8 cellular contexts compared by ENCODE assay signal in genomic region chr1:6600410-6601048, GRCh38. TPM values are rescaled to one million over a fixed set of nuclear protein-coding genes. Genes with fewer than 3 reads are reported as not detected.
A peak's percentile ranks its signal among the peaks of the same experiment; 100 is the strongest.
DNase-seq lines count a peak whose midpoint lies in the region; ATAC-seq and TF ChIP-seq lines count a peak whose summit lies in the region.

No MANE protein-coding gene starts in this region.

- H3K9ac ChIP-seq in skeletal muscle tissue (ENCODE audit: low read depth in 1 of 3, low read length in 3 of 3), result peak overlapping the region; percentile 94 to 100 (median 99)

- no peak for TF ChIP-seq CTCF in right atrium auricular region (IDR thresholded peaks at IDR 0.05)

- H3K4me1 Mint-ChIP-seq in activated CD8-positive, alpha-beta memory T cell treated with anti-CD3 and anti-CD28 coated beads, Interleukin-2, amount 10 ng/mL, durations not matched to agents 7 days and 5 days, result peaks cover 41% of the 10 kb centered on the region
- H3K4me1 Mint-ChIP-seq in activated CD4-positive, alpha-beta memory T cell treated with anti-CD3 and anti-CD28 coated beads for 36 hours (ENCODE audit: low read depth), result peaks cover 40% of the 10 kb centered on the region

- peak overlapping the region; percentile 99 to 100 for H3K27ac ChIP-seq in right atrium auricular region
- peak overlapping the region; percentile 98 for H3K27ac ChIP-seq in skeletal muscle tissue (ENCODE audit: low read depth, low read length)

- intact Hi-C loops in activated CD4-positive, alpha-beta memory T cell treated with anti-CD3 and anti-CD28 coated beads for 36 hours (cut with micrococcal nuclease), result loop anchor here (1.0 to 5.0 kb wide), 8 partner anchors 21 to 608 kb away; partner anchors contain the start of genes CAMTA1, DNAJC11, NOL9 and NPHP4

- H3K4me1 ChIP-seq in right atrium auricular region (peaks cover 0 to 72% of the 10 kb centered on the region in 2 donors), skeletal muscle tissue (ENCODE audit: control insufficient read depth in 3 of 3, insufficient read depth in 3 of 3, low read length in 3 of 3) (peaks cover 67 to 83% (median 69%) of the 10 kb centered on the region in 3 donors)

- H3K27ac Mint-ChIP-seq in activated CD8-positive, alpha-beta memory T cell treated with anti-CD3 and anti-CD28 coated beads, Interleukin-2, amount 10 ng/mL, durations not matched to agents 7 days and 5 days, result peak overlapping the region; percentile 94
- peak overlapping the region; percentile 95 for H3K27ac Mint-ChIP-seq in activated CD4-positive, alpha-beta memory T cell treated with anti-CD3 and anti-CD28 coated beads for 36 hours

- H3K4me3 Mint-ChIP-seq in activated CD8-positive, alpha-beta memory T cell treated with anti-CD3 and anti-CD28 coated beads, Interleukin-2, amount 10 ng/mL, durations not matched to agents 7 days and 5 days, result peak overlapping the region; percentile 95
- H3K4me3 Mint-ChIP-seq in activated CD4-positive, alpha-beta memory T cell treated with anti-CD3 and anti-CD28 coated beads for 36 hours, result peak overlapping the region; percentile 91

- H3K36me3 ChIP-seq in right atrium auricular region (peaks cover 36% of the 10 kb centered on the region), skeletal muscle tissue (ENCODE audit: control insufficient read depth in 3 of 3, insufficient read depth in 3 of 3, low read length in 3 of 3) (peaks cover 35 to 44% (median 38%) of the 10 kb centered on the region in 3 donors)

- peaks cover 20% of the 10 kb centered on the region for H3K36me3 Mint-ChIP-seq in activated CD8-positive, alpha-beta memory T cell treated with anti-CD3 and anti-CD28 coated beads, Interleukin-2, amount 10 ng/mL, durations not matched to agents 7 days and 5 days
- peaks cover 39% of the 10 kb centered on the region for H3K36me3 Mint-ChIP-seq in activated CD4-positive, alpha-beta memory T cell treated with anti-CD3 and anti-CD28 coated beads for 36 hours

- no peaks in the 10 kb centered on the region for H3K9me3 ChIP-seq in right atrium auricular region
- no peaks in the 10 kb centered on the region for H3K9me3 ChIP-seq in skeletal muscle tissue (ENCODE audit: control insufficient read depth in 3 of 3, low read length in 3 of 3)

- peak; percentile 3 for ATAC-seq in activated CD8-positive, alpha-beta memory T cell treated with anti-CD3 and anti-CD28 coated beads, Interleukin-2, amount 10 ng/mL, durations not matched to agents 7 days and 5 days
- ATAC-seq in HG03135 (IDR thresholded peaks at IDR 0.05; ENCODE audit: unreplicated experiment), result no peak

- POLR2A ChIA-PET in activated CD4-positive, alpha-beta memory T cell treated with anti-CD3 and anti-CD28 coated beads for 36 hours (lab: Charles Lee), result interaction anchor here (0.6 to 2.7 kb wide), 6 partner anchors 16 to 47 kb away, joined by 3 to 9 read pairs (median 6); partner anchors contain the start of genes NOL9, THAP3 and ZBTB48

- H3K9me3 Mint-ChIP-seq in activated CD8-positive, alpha-beta memory T cell treated with anti-CD3 and anti-CD28 coated beads, Interleukin-2, amount 10 ng/mL, durations not matched to agents 7 days and 5 days (ENCODE audit: low read depth), result no peaks in the 10 kb centered on the region
- no peaks in the 10 kb centered on the region for H3K9me3 Mint-ChIP-seq in activated CD4-positive, alpha-beta memory T cell treated with anti-CD3 and anti-CD28 coated beads for 36 hours

- H3K4me3 ChIP-seq in right atrium auricular region (peak overlapping the region; percentile 76 to 79), skeletal muscle tissue (ENCODE audit: low read length in 3 of 3) (peak overlapping the region; percentile 91 to 97 (median 97))

- DNase-seq in activated CD8-positive, alpha-beta memory T cell treated with anti-CD3 and anti-CD28 coated beads, Interleukin-2, amount 10 ng/mL, durations not matched to agents 7 days and 5 days, result no peak
- DNase-seq in activated CD8-positive, alpha-beta memory T cell treated with anti-CD3 and anti-CD28 coated beads for 24 hours, result no peak
- no peak for DNase-seq in activated CD4-positive, alpha-beta memory T cell treated with anti-CD3 and anti-CD28 coated beads for 36 hours
- DNase-seq in right atrium auricular region (ENCODE audit: low spot score), result no peak
- DNase-seq in GM03348 (ENCODE audit: low spot score), result no peak
- DNase-seq in cortex of kidney (lab: John Stamatoyannopoulos, UW), result no peak

- CTCF ChIA-PET in activated CD8-positive, alpha-beta memory T cell treated with anti-CD3 and anti-CD28 coated beads, Interleukin-2, amount 10 ng/mL, durations not matched to agents 7 days and 5 days (lab: Charles Lee), result interaction anchor here (0.7 to 2.3 kb wide), 9 partner anchors 18 to 111 kb away, joined by 3 to 10 read pairs (median 4); partner anchors contain the start of genes NOL9 and TAS1R1
- CTCF ChIA-PET in activated CD4-positive, alpha-beta memory T cell treated with anti-CD3 and anti-CD28 coated beads for 36 hours (lab: Charles Lee), result interaction anchor here (0.6 to 3.1 kb wide), 9 partner anchors 9 to 48 kb away, joined by 3 to 20 read pairs (median 3); partner anchors contain the start of genes NOL9, TAS1R1 and ZBTB48

- H3K27me3 ChIP-seq in right atrium auricular region (no peaks in the 10 kb centered on the region), skeletal muscle tissue (ENCODE audit: control insufficient read depth in 3 of 3, insufficient read depth in 3 of 3, low read length in 3 of 3) (no peaks in the 10 kb centered on the region)

- H3K27me3 Mint-ChIP-seq in activated CD8-positive, alpha-beta memory T cell treated with anti-CD3 and anti-CD28 coated beads, Interleukin-2, amount 10 ng/mL, durations not matched to agents 7 days and 5 days, result no peaks in the 10 kb centered on the region
- H3K27me3 Mint-ChIP-seq in activated CD4-positive, alpha-beta memory T cell treated with anti-CD3 and anti-CD28 coated beads for 36 hours, result no peaks in the 10 kb centered on the region

RNA-seq across cellular contexts. Expression of gene KLHL21, which starts 2.1 kb away (rescaled TPM):
- 10 to 100 TPM; 23.9 to 28.2 TPM for total RNA-seq in activated CD8-positive, alpha-beta memory T cell treated with anti-CD3 and anti-CD28 coated beads, Interleukin-2, amount 10 ng/mL, durations not matched to agents 7 days and 5 days
- 10 to 100 TPM; 18.1 to 19.4 TPM for total RNA-seq in activated CD4-positive, alpha-beta memory T cell treated with anti-CD3 and anti-CD28 coated beads for 36 hours
- total RNA-seq in right atrium auricular region (10 to 100 TPM; 61.6 to 83.0 TPM), skeletal muscle tissue (27.1 TPM)

RNA-seq across cellular contexts. Expression of gene PHF13, which starts 13.0 kb away (rescaled TPM):
- 10 to 100 TPM; 10.7 to 15.9 TPM for total RNA-seq in activated CD8-positive, alpha-beta memory T cell treated with anti-CD3 and anti-CD28 coated beads, Interleukin-2, amount 10 ng/mL, durations not matched to agents 7 days and 5 days
- total RNA-seq in activated CD4-positive, alpha-beta memory T cell treated with anti-CD3 and anti-CD28 coated beads for 36 hours, result 10 to 100 TPM; 16.8 to 16.9 TPM
- total RNA-seq in right atrium auricular region (1 to 10 TPM; 5.0 to 8.1 TPM), skeletal muscle tissue (17.7 TPM)

RNA-seq across cellular contexts. Expression of gene ZBTB48, which starts 20.7 kb away (rescaled TPM):
- total RNA-seq in activated CD8-positive, alpha-beta memory T cell treated with anti-CD3 and anti-CD28 coated beads, Interleukin-2, amount 10 ng/mL, durations not matched to agents 7 days and 5 days, result 10 to 100 TPM; 30.7 to 37.4 TPM
- 10 to 100 TPM; 24.6 to 28.1 TPM for total RNA-seq in activated CD4-positive, alpha-beta memory T cell treated with anti-CD3 and anti-CD28 coated beads for 36 hours
- total RNA-seq in right atrium auricular region (1 to 10 TPM; 4.0 to 9.0 TPM), skeletal muscle tissue (10.4 TPM)

RNA-seq across cellular contexts. Expression of gene THAP3, which starts 24.1 kb away (rescaled TPM):
- 10 to 100 TPM; 24.3 to 24.4 TPM for total RNA-seq in activated CD8-positive, alpha-beta memory T cell treated with anti-CD3 and anti-CD28 coated beads, Interleukin-2, amount 10 ng/mL, durations not matched to agents 7 days and 5 days
- 10 to 100 TPM; 22.8 TPM for total RNA-seq in activated CD4-positive, alpha-beta memory T cell treated with anti-CD3 and anti-CD28 coated beads for 36 hours
- total RNA-seq in right atrium auricular region (10 to 100 TPM; 14.6 to 21.4 TPM), skeletal muscle tissue (25.6 TPM)

RNA-seq across cellular contexts. Expression of gene TAS1R1, which starts 45.4 kb away (rescaled TPM):
- not detected for total RNA-seq in activated CD8-positive, alpha-beta memory T cell treated with anti-CD3 and anti-CD28 coated beads, Interleukin-2, amount 10 ng/mL, durations not matched to agents 7 days and 5 days
- total RNA-seq in activated CD4-positive, alpha-beta memory T cell treated with anti-CD3 and anti-CD28 coated beads for 36 hours, result not detected
- total RNA-seq in right atrium auricular region (not detected), skeletal muscle tissue (5.7 TPM)
